Comparison of ENCODE assay signal across 14 cellular contexts in the genomic region with DNA sequence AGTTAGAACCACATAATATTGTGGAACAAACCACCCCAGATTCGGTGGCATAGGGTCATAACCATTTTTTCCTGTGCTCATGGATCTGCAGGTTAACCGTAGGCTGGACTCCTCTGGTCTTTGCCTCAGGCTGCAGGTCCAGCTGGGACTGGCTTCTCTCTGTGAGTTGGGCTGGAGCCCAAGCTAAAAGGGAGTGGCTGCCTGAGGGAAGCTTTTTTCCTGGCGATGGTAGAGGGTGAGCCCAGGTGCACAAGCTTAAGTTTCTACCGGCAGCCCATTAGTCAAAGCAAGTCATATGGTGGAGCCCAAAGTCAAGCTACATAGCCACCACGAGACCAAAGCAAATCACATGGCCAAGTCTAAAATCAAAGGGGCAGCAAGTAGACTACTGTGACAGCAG. TPM values are rescaled to one million over a fixed set of nuclear protein-coding genes. Genes with fewer than 3 reads are reported as not detected.
"Had no signal": no experiment of that assay in that cellular context is flagged by ENCODE, and none has a peak within 500 bp of the region (broad histone marks: within the 10 kb centered on the region; RNA-seq: fewer than 3 reads in every experiment).

No MANE protein-coding gene starts in this region.

- H3K27ac ChIP-seq: prostate gland had no signal

- DNase-seq: activated naive CD4-positive, alpha-beta T cell treated with anti-CD3 and anti-CD28 coated beads, Interleukin-2, amount 10 ng/mL, durations not matched to agents 7 days and 5 days; hippocampal formation; left colon; natural killer cell; occipital lobe; stimulated activated naive CD4-positive, alpha-beta T cell; substantia nigra had no signal

- H3K4me3 ChIP-seq: prostate gland had no signal

- H3K36me3 ChIP-seq: prostate gland had no signal

- H3K4me1 ChIP-seq: prostate gland had no signal

- ATAC-seq: left colon, natural killer cell, sciatic nerve had no signal

- H3K9me3 ChIP-seq: prostate gland had no signal

RNA-seq across cellular contexts. Expression of a gene that starts 31.6 kb away (rescaled TPM):
- total RNA-seq: activated T-helper 2 cell treated with anti-CD3 and anti-CD28 coated beads, Interferon-gamma antibody, Interleukin-2, Interleukin-4, amounts not matched to agents 10 μg/mL and 5 μg/mL and 100 μg/mL, durations not matched to agents 14 hours and 24 hours and 36 hours; glomerular endothelial cell; left colon; mucosa of gallbladder; natural killer cell; prostate gland; sciatic nerve; T-helper 2 cell treated with Interferon-gamma antibody and Interleukin-4, amounts not matched to agents 100 ng/mL and 5 ng/mL, for 36 hours had no signal
- polyA plus RNA-seq: adipose tissue had no signal
